8 cellular contexts compared by ENCODE assay signal in genomic region chr2:219207254-219207883, GRCh38. TPM values are rescaled to one million over a fixed set of nuclear protein-coding genes. Genes with fewer than 3 reads are reported as not detected.
A peak's percentile ranks its signal among the peaks of the same experiment; 100 is the strongest.
DNase-seq lines count a peak whose midpoint lies in the region; ATAC-seq, FAIRE-seq and TF ChIP-seq lines count a peak whose summit lies in the region.

No MANE protein-coding gene starts in this region.

- peak overlapping the region; percentile 81 for H3K27ac Mint-ChIP-seq in activated naive CD8-positive, alpha-beta T cell
- H3K27ac Mint-ChIP-seq in stimulated activated memory B cell treated with anti-CD40 and anti-IgM and Interleukin-4, amounts not matched to agents 10 μg/mL and 1 μg/mL and 100 μg/mL, for 72 hours, result peak overlapping the region; percentile 81

- POLR2A ChIA-PET in HEK293 (lab: Yijun Ruan, JAX), result interaction anchor here (0.6 to 2.6 kb wide), 15 partner anchors 11 to 337 kb away, joined by 3 to 42 read pairs (median 8); partner anchors contain the start of genes ABCB6, ANKZF1, ATG9A and CNPPD1

- H3K36me3 ChIP-seq in HEK293 (ENCODE audit: control insufficient read depth in 2 of 2, insufficient read depth in 1 of 2, low read length in 2 of 2), result peaks cover 9 to 46% of the 10 kb centered on the region in 2 experiments; a peak in 2 of 3 replicates
- H3K36me3 ChIP-seq in iPS-15b (ENCODE audit: control insufficient read depth, insufficient read depth, low read length), result peaks cover 25% of the 10 kb centered on the region

- H3K4me1 ChIP-seq in HEK293 (ENCODE audit: control insufficient read depth, insufficient read depth, low read length) (peaks cover 8% of the 10 kb centered on the region), iPS-15b (ENCODE audit: control insufficient read depth, insufficient read depth, low read length) (peaks cover 5% of the 10 kb centered on the region)

- peak overlapping the region; percentile 76 for H3K4me3 ChIP-seq in HEK293 (ENCODE audit: low read depth, low read length)
- H3K4me3 ChIP-seq in iPS-15b (ENCODE audit: low read depth, low read length), result peak overlapping the region; percentile 87

- H3K36me3 Mint-ChIP-seq in activated naive CD8-positive, alpha-beta T cell, result peaks cover 4% of the 10 kb centered on the region
- peaks cover 13% of the 10 kb centered on the region for H3K36me3 Mint-ChIP-seq in stimulated activated memory B cell treated with anti-CD40 and anti-IgM and Interleukin-4, amounts not matched to agents 10 μg/mL and 1 μg/mL and 100 μg/mL, for 72 hours

- H3K4me3 Mint-ChIP-seq in activated naive CD8-positive, alpha-beta T cell, result peak overlapping the region; percentile 94
- H3K4me3 Mint-ChIP-seq in stimulated activated memory B cell treated with anti-CD40 and anti-IgM and Interleukin-4, amounts not matched to agents 10 μg/mL and 1 μg/mL and 100 μg/mL, for 72 hours, result peak overlapping the region; percentile 80

- H3K4me1 Mint-ChIP-seq in activated naive CD8-positive, alpha-beta T cell (ENCODE audit: low read depth), result peaks cover 49% of the 10 kb centered on the region
- H3K4me1 Mint-ChIP-seq in stimulated activated memory B cell treated with anti-CD40 and anti-IgM and Interleukin-4, amounts not matched to agents 10 μg/mL and 1 μg/mL and 100 μg/mL, for 72 hours, result peaks cover 14% of the 10 kb centered on the region

- H3K9ac ChIP-seq in iPS-15b (ENCODE audit: low read depth, low read length), result peak overlapping the region; percentile 65

- no peak for FAIRE-seq in frontal cortex (lab: Jason Lieb, UNC)

- no peak for ATAC-seq in stimulated activated memory B cell treated with anti-CD40 and anti-IgM and Interleukin-4, amounts not matched to agents 10 μg/mL and 1 μg/mL and 100 μg/mL, for 72 hours
- no peak for ATAC-seq in HG03565 (IDR thresholded peaks at IDR 0.05; ENCODE audit: unreplicated experiment)

- no peak for DNase-seq in frontal cortex (ENCODE audit: low spot score in 2 of 2)
- DNase-seq in SKM-1 treated with dmso at 0.1 percent for 144 hours (lab: John Stamatoyannopoulos, UW; ENCODE audit: unreplicated experiment), result no peak
- no peak for DNase-seq in amniotic stem cell (lab: John Stamatoyannopoulos, UW)

- no peaks in the 10 kb centered on the region for H3K27me3 Mint-ChIP-seq in activated naive CD8-positive, alpha-beta T cell
- H3K27me3 Mint-ChIP-seq in stimulated activated memory B cell treated with anti-CD40 and anti-IgM and Interleukin-4, amounts not matched to agents 10 μg/mL and 1 μg/mL and 100 μg/mL, for 72 hours, result no peaks in the 10 kb centered on the region

- CTCF ChIA-PET in HEK293 (lab: Yijun Ruan, JAX), result interaction anchor here (0.7 to 3.2 kb wide), 5 partner anchors 34 to 499 kb away, joined by 3 to 8 read pairs (median 3); partner anchors contain the start of genes GLB1L and STK16

- no peak overlapping the region; the same call in 1 of the 2 replicates for H3K27ac ChIP-seq in HEK293 (ENCODE audit: extremely low read depth, low read depth, low read length)

- H3K9me3 Mint-ChIP-seq in activated naive CD8-positive, alpha-beta T cell (ENCODE audit: low read depth), result no peaks in the 10 kb centered on the region
- no peaks in the 10 kb centered on the region for H3K9me3 Mint-ChIP-seq in stimulated activated memory B cell treated with anti-CD40 and anti-IgM and Interleukin-4, amounts not matched to agents 10 μg/mL and 1 μg/mL and 100 μg/mL, for 72 hours

- H3K9me3 ChIP-seq in HEK293 (ENCODE audit: control insufficient read depth, insufficient read depth, low read depth, low read length) (no peaks in the 10 kb centered on the region), iPS-15b (ENCODE audit: control insufficient read depth, insufficient read depth, low read length) (no peaks in the 10 kb centered on the region)

- H3K27me3 ChIP-seq in iPS-15b (ENCODE audit: control insufficient read depth, insufficient read depth, low read length), result no peaks in the 10 kb centered on the region

- TF ChIP-seq CTCF in HEK293 (tag by site-specific recombination; IDR thresholded peaks at IDR 0.05), result no peak

TF ChIP-seq in HEK293, 187 proteins besides CTCF, POLR2A, EP300 and RAD21:
- TF ChIP-seq ZBTB17 (tag by site-specific recombination; IDR thresholded peaks at IDR 0.05) (peak; percentile 40), ZNF114 (tag by site-specific recombination; IDR thresholded peaks at IDR 0.05) (no peak), ZNF335 (tag by site-specific recombination; conservative IDR thresholded peaks at IDR 0.05) (peak; percentile 71)
TF ChIP-seq in HEK293: peak in this region for 2.

RNA-seq across cellular contexts. Expression of gene ZFAND2B, which starts 0.8 kb away (rescaled TPM):
- total RNA-seq in frontal cortex, result 10.2 TPM

RNA-seq across cellular contexts. Expression of gene ABCB6, which starts 11.4 kb away (rescaled TPM):
- 28.1 TPM for total RNA-seq in frontal cortex

RNA-seq across cellular contexts. Expression of gene ATG9A, which starts 22.1 kb away (rescaled TPM):
- total RNA-seq in frontal cortex, result 19.6 TPM

RNA-seq across cellular contexts. Expression of gene ANKZF1, which starts 22.2 kb away (rescaled TPM):
- total RNA-seq in frontal cortex, result 34.2 TPM

RNA-seq across cellular contexts. Expression of gene RETREG2, which starts 29.3 kb away (rescaled TPM):
- 73.4 TPM for total RNA-seq in frontal cortex
